Comparison of ENCODE assay signal across 10 cellular contexts in genomic region chr1:206909883-206910318, GRCh38. TPM values are rescaled to one million over a fixed set of nuclear protein-coding genes. Genes with fewer than 3 reads are reported as not detected.
DNase-seq lines count a peak whose midpoint lies in the region; ATAC-seq and TF ChIP-seq lines count a peak whose summit lies in the region.
"Had no signal": no experiment of that assay in that cellular context is flagged by ENCODE, and none has a peak within 500 bp of the region (broad histone marks: within the 10 kb centered on the region; RNA-seq: fewer than 3 reads in every experiment).

No MANE protein-coding gene starts in this region.

- H3K4me1 Mint-ChIP-seq in activated CD8-positive, alpha-beta T cell treated with anti-CD3 and anti-CD28 coated beads, Interleukin-2, amount 10 ng/mL, durations not matched to agents 7 days and 5 days (ENCODE audit: low read depth), result peaks cover 63% of the 10 kb centered on the region

- H3K27ac Mint-ChIP-seq in activated CD8-positive, alpha-beta T cell treated with anti-CD3 and anti-CD28 coated beads, Interleukin-2, amount 10 ng/mL, durations not matched to agents 7 days and 5 days, result no peak overlapping the region

- WGBS in sigmoid colon, 2 donors, result 23 to 42% methylated on average over 14 of the region's 14 CpGs

- CTCF ChIA-PET in activated CD8-positive, alpha-beta T cell treated with anti-CD3 and anti-CD28 coated beads, Interleukin-2, amount 10 ng/mL, durations not matched to agents 7 days and 5 days (lab: Charles Lee), result interaction anchor here (0.8 to 5.5 kb wide), 25 partner anchors 8 to 252 kb away, joined by 3 to 47 read pairs (median 6); partner anchors contain the start of genes FCMR and IL20

- H3K9me3 Mint-ChIP-seq in activated CD8-positive, alpha-beta T cell treated with anti-CD3 and anti-CD28 coated beads, Interleukin-2, amount 10 ng/mL, durations not matched to agents 7 days and 5 days (ENCODE audit: insufficient read depth), result no peaks in the 10 kb centered on the region

- H3K4me3 ChIP-seq in H7 (ENCODE audit: insufficient read depth, low read depth, low read length) (peak overlapping the region; percentile 60), left ventricle myocardium inferior (peak overlapping the region; percentile 70), sigmoid colon (peak overlapping the region; percentile 30 to 62 (median 54))

- TF ChIP-seq CTCF in left ventricle myocardium inferior (IDR thresholded peaks at IDR 0.05; ENCODE audit: borderline replicate concordance), result no peak
- TF ChIP-seq CTCF in sigmoid colon (IDR thresholded peaks at IDR 0.05), result no peak
- no peak for TF ChIP-seq CTCF in GM20000 (IDR thresholded peaks at IDR 0.05; ENCODE audit: extremely low read depth, missing control alignments)

- DNase-seq in H7 (peak; percentile 56), left ventricle myocardium inferior (no peak), sigmoid colon (no peak), GM20000 (ENCODE audit: low spot score) (no peak), LoVo (ENCODE audit: low spot score) (no peak), DMS 273 treated with DMSO at 0.1 percent for 48 hours (lab: John Stamatoyannopoulos, UW) (no peak)
- DNase-seq in activated CD8-positive, alpha-beta T cell treated with anti-CD3 and anti-CD28 coated beads, Interleukin-2, amount 10 ng/mL, durations not matched to agents 7 days and 5 days, result no peak
- DNase-seq in effector CD8-positive, alpha-beta T cell (lab: John Stamatoyannopoulos, UW), result no peak

- H3K4me1 ChIP-seq in left ventricle myocardium inferior (peaks cover 16% of the 10 kb centered on the region), sigmoid colon (peaks cover 0 to 21% (median 15%) of the 10 kb centered on the region in 4 donors)

- ATAC-seq in activated CD8-positive, alpha-beta T cell treated with anti-CD3 and anti-CD28 coated beads, Interleukin-2, amount 10 ng/mL, durations not matched to agents 7 days and 5 days, result no peak

- intact Hi-C loops in left ventricle myocardium inferior (cut with micrococcal nuclease), result loop anchor here (10.0 kb wide), 2 partner anchors 175 to 275 kb away; partner anchors contain the start of gene DYRK3
- intact Hi-C loops in sigmoid colon (cut with DNase I), result loop anchor here (5.0 to 10.0 kb wide), 2 partner anchors 183 to 415 kb away; no protein-coding TSS in a partner anchor

- peaks cover 41% of the 10 kb centered on the region for H3K27me3 ChIP-seq in H7 (ENCODE audit: control insufficient read depth, insufficient read depth, low read length)
- H3K27me3 ChIP-seq in left ventricle myocardium inferior (ENCODE audit: low read depth), result peaks cover 51% of the 10 kb centered on the region
- peaks cover 0 to 21% (median 14%) of the 10 kb centered on the region in 3 donors for H3K27me3 ChIP-seq in sigmoid colon

- H3K36me3 ChIP-seq in H7 (replicated peaks; ENCODE audit: control insufficient read depth, insufficient read depth, low read length) (no peaks in the 10 kb centered on the region), left ventricle myocardium inferior (no peaks in the 10 kb centered on the region), sigmoid colon (no peaks in the 10 kb centered on the region)

- H3K27me3 Mint-ChIP-seq in activated CD8-positive, alpha-beta T cell treated with anti-CD3 and anti-CD28 coated beads, Interleukin-2, amount 10 ng/mL, durations not matched to agents 7 days and 5 days (ENCODE audit: low read depth), result no peaks in the 10 kb centered on the region

- H3K9me3 ChIP-seq in left ventricle myocardium inferior (replicated peaks) (no peaks in the 10 kb centered on the region), sigmoid colon (no peaks in the 10 kb centered on the region)

- POLR2A ChIA-PET in activated CD8-positive, alpha-beta T cell treated with anti-CD3 and anti-CD28 coated beads, Interleukin-2, amount 10 ng/mL, durations not matched to agents 7 days and 5 days (lab: Charles Lee), result interaction anchor here (0.8 to 1.1 kb wide), 2 partner anchors 91 to 101 kb away, joined by 4 to 5 read pairs; no protein-coding TSS in a partner anchor

- H3K36me3 Mint-ChIP-seq in activated CD8-positive, alpha-beta T cell treated with anti-CD3 and anti-CD28 coated beads, Interleukin-2, amount 10 ng/mL, durations not matched to agents 7 days and 5 days (ENCODE audit: low read depth), result peaks cover 54% of the 10 kb centered on the region

- H3K4me3 Mint-ChIP-seq in activated CD8-positive, alpha-beta T cell treated with anti-CD3 and anti-CD28 coated beads, Interleukin-2, amount 10 ng/mL, durations not matched to agents 7 days and 5 days, result peak overlapping the region; percentile 16

- TF ChIP-seq EP300 in sigmoid colon (IDR thresholded peaks at IDR 0.05), result no peak

- TF ChIP-seq POLR2A in sigmoid colon (IDR thresholded peaks at IDR 0.05), result no peak

- H3K27ac ChIP-seq in left ventricle myocardium inferior (replicated peaks) (peak overlapping the region; percentile 58), sigmoid colon (peak overlapping the region in 2 of 4 donors; percentile 33 to 51)

RNA-seq across cellular contexts. Expression of gene FCMR, which starts 11.8 kb away (rescaled TPM):
- total RNA-seq in H7 (2014; rRNA removed; shearing (Covaris generic)), result not detected in 2 replicates
- 10 to 100 TPM; 51.5 to 56.8 TPM for total RNA-seq in activated CD8-positive, alpha-beta T cell treated with anti-CD3 and anti-CD28 coated beads, Interleukin-2, amount 10 ng/mL, durations not matched to agents 7 days and 5 days
- total RNA-seq in left ventricle myocardium inferior (3.3 TPM), sigmoid colon (1 to 10 TPM in 2 of 4 donors, under 1 TPM in 1, not detected in 1; 0.49 to 1.5 (median 1.1) TPM)
- polyA plus RNA-seq in sigmoid colon, result 100 to 1,000 TPM in 1 of 3 donors, 1 to 10 TPM in 2; 1.8 to 111 (median 3.5) TPM
- total RNA-seq: myocyte had no signal

RNA-seq across cellular contexts. Expression of gene IL24, which starts 12.7 kb away (rescaled TPM):
- total RNA-seq in H7 (2014; rRNA removed; shearing (Covaris generic)), result not detected in 2 replicates
- not detected for total RNA-seq in activated CD8-positive, alpha-beta T cell treated with anti-CD3 and anti-CD28 coated beads, Interleukin-2, amount 10 ng/mL, durations not matched to agents 7 days and 5 days
- not detected for total RNA-seq in left ventricle myocardium inferior
- not detected for total RNA-seq in sigmoid colon
- polyA plus RNA-seq in sigmoid colon, result under 1 TPM in 2 of 3 donors, not detected in 1; 0.36 to 0.46 TPM
- total RNA-seq: myocyte had no signal

RNA-seq across cellular contexts. Expression of gene PIGR, which starts 36.4 kb away (rescaled TPM):
- 0.03 TPM in 1 of 2 replicates, not detected in the other for total RNA-seq in H7 (2014; rRNA removed; shearing (Covaris generic))
- total RNA-seq in activated CD8-positive, alpha-beta T cell treated with anti-CD3 and anti-CD28 coated beads, Interleukin-2, amount 10 ng/mL, durations not matched to agents 7 days and 5 days, result not detected
- total RNA-seq in left ventricle myocardium inferior (0.91 TPM), sigmoid colon (1 to 10 TPM in 2 of 4 donors, under 1 TPM in 1, not detected in 1; 0.16 to 9.3 (median 8.6) TPM)
- polyA plus RNA-seq in sigmoid colon, result 1,000 to 10,000 TPM in 1 of 3 donors, 100 to 1,000 TPM in 2; 163 to 3,648 (median 569) TPM
- total RNA-seq: H4, myocyte had no signal

RNA-seq across cellular contexts. Expression of gene IL20, which starts 44.5 kb away (rescaled TPM):
- not detected in 2 replicates for total RNA-seq in H7 (2014; rRNA removed; shearing (Covaris generic))
- total RNA-seq in activated CD8-positive, alpha-beta T cell treated with anti-CD3 and anti-CD28 coated beads, Interleukin-2, amount 10 ng/mL, durations not matched to agents 7 days and 5 days, result not detected
- total RNA-seq in left ventricle myocardium inferior (not detected), sigmoid colon (not detected)
- not detected for polyA plus RNA-seq in sigmoid colon
- total RNA-seq: H4, myocyte had no signal

Comparison
In these comparisons a context has a peak if more than half of its experiments do, and no peak if none do; other contexts are left out.
1. RNA of gene FCMR, which starts 11.8 kb away (total RNA-seq): 51.5 to 56.8 TPM in activated CD8-positive, alpha-beta T cell treated with anti-CD3 and anti-CD28 coated beads, Interleukin-2, amount 10 ng/mL, durations not matched to agents 7 days and 5 days; 3.3 TPM in left ventricle myocardium inferior (single experiment), 0.49 to 1.5 TPM in sigmoid colon and not detected in H7; every median in the first group is over 10 times any median in the second.
2. Peak in every context shown above with its lines, with median percentiles within 50 percentile points of each other: H3K4me3 ChIP-seq.